ENCODE assay signal across 18 cellular contexts in the genomic region with DNA sequence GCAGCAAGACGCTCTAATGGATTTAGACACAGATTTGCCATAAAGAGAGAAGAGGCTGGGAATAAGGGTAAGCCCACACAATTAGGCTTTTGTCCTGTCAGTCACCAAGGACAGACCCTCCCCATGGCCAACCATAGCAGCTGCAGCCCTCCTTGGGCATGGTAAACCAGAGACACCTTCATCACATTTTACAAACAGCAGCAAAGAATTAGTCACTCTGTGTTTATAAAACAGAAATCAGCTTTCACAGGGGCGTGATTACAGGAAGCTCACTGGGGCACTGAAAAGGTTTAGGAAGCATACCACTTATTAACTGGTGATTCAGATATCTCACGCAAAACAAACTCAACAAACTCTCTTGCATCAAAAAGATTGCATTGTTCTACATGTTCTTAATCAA. TPM values are rescaled to one million over a fixed set of nuclear protein-coding genes. Genes with fewer than 3 reads are reported as not detected.
A peak's percentile ranks its signal among the peaks of the same experiment; 100 is the strongest.
DNase-seq lines count a peak whose midpoint lies in the region; ATAC-seq and TF ChIP-seq lines count a peak whose summit lies in the region.
"Had no signal": no experiment of that assay in that cellular context is flagged by ENCODE, and none has a peak within 500 bp of the region (broad histone marks: within the 10 kb centered on the region; RNA-seq: fewer than 3 reads in every experiment).

No MANE protein-coding gene starts in this region.

- H3K27me3 ChIP-seq in foreskin keratinocyte = no peaks in the 10 kb centered on the region
- H3K27me3 ChIP-seq: right lobe of liver, SJSA1, thyroid gland had no signal

- TF ChIP-seq CTCF in foreskin keratinocyte (conservative IDR thresholded peaks at IDR 0.05) = no peak

- H3K27ac ChIP-seq in foreskin keratinocyte = no peak overlapping the region
- H3K27ac ChIP-seq in temporal lobe (ENCODE audit: low read depth, low read length) = peak overlapping the region; percentile 22
- H3K27ac ChIP-seq: right lobe of liver, SJSA1, thyroid gland had no signal

- peak; percentile 18 for DNase-seq in NOMO-1 treated with DMSO at 0.1 percent for 48 hours (lab: John Stamatoyannopoulos, UW; ENCODE audit: unreplicated experiment)
- no peak for DNase-seq in NOMO-1 treated with dmso at 0.1 percent for 144 hours (lab: John Stamatoyannopoulos, UW; ENCODE audit: unreplicated experiment)
- DNase-seq in RPMI7951 (ENCODE audit: low read depth) = peak; percentile 51
- peak in 1 of 2 donors; percentile 35 for DNase-seq in foreskin keratinocyte
- DNase-seq in activated CD4-positive, alpha-beta T cell treated with anti-CD3 and anti-CD28 coated beads for 4 hours = no peak
- DNase-seq: activated CD4-positive, alpha-beta T cell treated with anti-CD3 and anti-CD28 coated beads, Interleukin-2, amount 10 ng/mL, durations not matched to agents 7 days and 5 days; activated naive CD4-positive, alpha-beta T cell treated with anti-CD3 and anti-CD28 coated beads for 36 hours; effector memory CD4-positive, alpha-beta T cell; H9; MV-4-11; nephron progenitor cell; right lobe of liver; stimulated activated CD4-positive, alpha-beta T cell treated with anti-CD3 and anti-CD28 coated beads, Interleukin-4, amount 100 ng/mL, for 24 hours; thyroid gland had no signal

- ATAC-seq in foreskin keratinocyte = peak; percentile 66
- ATAC-seq in GM18909 (IDR thresholded peaks at IDR 0.05; ENCODE audit: poor library complexity, unreplicated experiment) = no peak
- no peak for ATAC-seq in HG02981 (IDR thresholded peaks at IDR 0.05; ENCODE audit: unreplicated experiment)

- H3K4me1 ChIP-seq in foreskin keratinocyte = peaks cover 10% of the 10 kb centered on the region

RNA-seq across cellular contexts. Expression of a gene that starts 37.3 kb away (rescaled TPM):
- total RNA-seq in RPMI7951 (2014; rRNA removed; shearing (Covaris generic)) = 20.9 and 28.2 TPM in 2 replicates
- total RNA-seq in foreskin keratinocyte (35.8 and 38.7 TPM in 2 replicates), temporal lobe (22.1 TPM)
- polyA plus RNA-seq in foreskin keratinocyte = 31.9 and 34.5 TPM in 2 replicates

Comparison
In these comparisons a context has a peak if more than half of its experiments do, and no peak if none do; other contexts are left out.
1. DNase-seq: peak in NOMO-1 treated with DMSO at 0.1 percent for 48 hours (single experiment) and RPMI7951 (single experiment); none in NOMO-1 treated with dmso at 0.1 percent for 144 hours (single experiment) and activated CD4-positive, alpha-beta T cell treated with anti-CD3 and anti-CD28 coated beads for 4 hours (0 of 2).